23 cellular contexts compared by ENCODE assay signal in genomic region chr11:106679633-106680032, GRCh38.
DNase-seq lines count a peak whose midpoint lies in the region; ATAC-seq, FAIRE-seq and TF ChIP-seq lines count a peak whose summit lies in the region.
"Had no signal": no experiment of that assay in that cellular context is flagged by ENCODE, and none has a peak within 500 bp of the region (broad histone marks: within the 10 kb centered on the region; RNA-seq: fewer than 3 reads in every experiment).

No MANE protein-coding gene starts in this region.

- DNase-seq in DND-41 = no peak
- DNase-seq in MM.1S = peak; percentile 46
- no peak for DNase-seq in H1 (ENCODE audit: low read depth in 1 of 2, low spot score in 2 of 2)
- peak; percentile 31 for DNase-seq in middle frontal gyrus (ENCODE audit: extremely low spot score, low spot score)
- DNase-seq in CD8-positive, alpha-beta T cell = no peak
- DNase-seq in HTR-8/SVneo (ENCODE audit: insufficient read length, low spot score) = no peak
- no peak for DNase-seq in activated effector memory CD4-positive, alpha-beta T cell treated with Interleukin-2 at 50 U/mL for 16 hours
- DNase-seq: AML-193; BE2C; Calu3; CD4-positive, alpha-beta T cell; COR-L47; DMS53; DMS79 treated with DMSO at 0.1 percent for 48 hours; HFFc6 had no signal

- H3K4me3 Mint-ChIP-seq in CD8-positive, alpha-beta T cell = no peak overlapping the region
- H3K4me3 Mint-ChIP-seq: CD14-positive monocyte; CD4-positive, alpha-beta T cell; HFFc6 had no signal

- TF ChIP-seq EP300 in H1 (IDR thresholded peaks at IDR 0.05; ENCODE audit: borderline replicate concordance in 1 of 2, low read depth in 2 of 2, low read length in 2 of 2) = no peak

- H2AK5ac ChIP-seq in H1 (ENCODE audit: low read depth, low read length) = no peak overlapping the region

- TF ChIP-seq CTCF in DND-41 (IDR thresholded peaks at IDR 0.05; ENCODE audit: borderline replicate concordance, extremely low read depth, low read length, poor library complexity, severe bottlenecking) (no peak), MM.1S (IDR thresholded peaks at IDR 0.05; ENCODE audit: low read length) (no peak), H1 (IDR thresholded peaks at IDR 0.05; ENCODE audit: control extremely low read depth in 1 of 3, insufficient read depth in 1 of 3, low read depth in 1 of 3, low read length in 3 of 3) (no peak)
- no peak for TF ChIP-seq CTCF in CD8-positive, alpha-beta T cell (IDR thresholded peaks at IDR 0.05)

- WGBS in H1 (ENCODE audit: extremely low coverage in 1 of 2, insufficient coverage in 1 of 2, insufficient read length in 1 of 2, insufficient replicate concordance in 2 of 2, low coverage in 1 of 2, low lambda C conversion rate in 2 of 2, missing lambda C conversion rate in 1 of 2), 2 experiments = 79% methylated on average over 1 of the region's 1 CpG; no CpG with 5 or more reads in 1 of the 2 experiments

- H4K8ac ChIP-seq in H1 (ENCODE audit: extremely low read depth, insufficient read depth, low read length) = no peak overlapping the region

- no peak for TF ChIP-seq RAD21 in H1 (IDR thresholded peaks at IDR 0.05 in 1 of 2, conservative IDR thresholded peaks at IDR 0.05 in 1 of 2; ENCODE audit: low read depth in 2 of 2, low read length in 2 of 2)

- H3K4me3 ChIP-seq in DND-41 (ENCODE audit: low read depth in 1 of 2, low read length in 2 of 2) (no peak overlapping the region), MM.1S (ENCODE audit: low read length) (no peak overlapping the region), H1 (ENCODE audit: extremely low read depth in 1 of 4, insufficient read depth in 2 of 4, low read depth in 3 of 4, low read length in 4 of 4) (no peak overlapping the region)
- no peak overlapping the region for H3K4me3 ChIP-seq in CD8-positive, alpha-beta T cell (ENCODE audit: low read depth, low read length)
- H3K4me3 ChIP-seq: BLaER1 treated with 17β-estradiol and CSF1 and Interleukin-3, amounts not matched to agents 10 nM and 100 nM; HAP-1 had no signal

- no peak overlapping the region for H2BK12ac ChIP-seq in H1 (ENCODE audit: low read depth, low read length)

- no peak overlapping the region for H3K4ac ChIP-seq in H1 (replicated peaks; ENCODE audit: insufficient read length, low read depth, low read length)

- H4K91ac ChIP-seq in H1 (replicated peaks; ENCODE audit: insufficient read length, low read length) = no peak overlapping the region

- H2BK20ac ChIP-seq in H1 (ENCODE audit: low read length) = no peak overlapping the region

- CTCF ChIA-PET in H1 (lab: Charles Lee; ENCODE audit: partially characterized antibody) = interaction anchor here (0.6 to 1.1 kb wide), 2 partner anchors 9 to 232 kb away, joined by 4 read pairs; no protein-coding TSS in a partner anchor
- CTCF ChIA-PET in CD8-positive, alpha-beta T cell (lab: Charles Lee) = no interaction called here

- TF ChIP-seq POLR2A in H1 (IDR thresholded peaks at IDR 0.05; ENCODE audit: control extremely low read depth in 1 of 2, low read depth in 2 of 2, low read length in 2 of 2) = no peak

- H2BK120ac ChIP-seq in H1 (replicated peaks; ENCODE audit: low read depth, low read length) = no peak overlapping the region

- H3K4me2 ChIP-seq in DND-41 (ENCODE audit: insufficient read depth, low read length) = no peak overlapping the region
- H3K4me2 ChIP-seq in MM.1S (ENCODE audit: low read depth, low read length) = no peak overlapping the region
- no peak overlapping the region for H3K4me2 ChIP-seq in H1 (ENCODE audit: insufficient read depth in 1 of 2, low read depth in 2 of 2, low read length in 2 of 2)
- H3K4me2 ChIP-seq: BLaER1 treated with 17β-estradiol and CSF1 and Interleukin-3, amounts not matched to agents 10 nM and 100 nM had no signal

- no peak overlapping the region for H4K5ac ChIP-seq in H1 (ENCODE audit: insufficient read length, low read depth, low read length)

- no peaks in the 10 kb centered on the region for H3K4me1 Mint-ChIP-seq in CD8-positive, alpha-beta T cell (ENCODE audit: low read depth)
- H3K4me1 Mint-ChIP-seq: CD14-positive monocyte had no signal

- H4K20me1 ChIP-seq in DND-41 (ENCODE audit: insufficient read depth, low read length) (no peaks in the 10 kb centered on the region), MM.1S (ENCODE audit: insufficient read depth, low read length) (no peaks in the 10 kb centered on the region), H1 (replicated peaks in 1 of 2; ENCODE audit: control insufficient read depth in 1 of 2, insufficient read depth in 2 of 2, low read length in 2 of 2) (no peaks in the 10 kb centered on the region)
- H4K20me1 ChIP-seq: BLaER1 treated with 17β-estradiol and CSF1 and Interleukin-3, amounts not matched to agents 10 nM and 100 nM had no signal

- H3K9me3 ChIP-seq in DND-41 (ENCODE audit: insufficient read depth, low read length, severe bottlenecking) (no peaks in the 10 kb centered on the region), MM.1S (replicated peaks; ENCODE audit: insufficient read depth, low read length) (no peaks in the 10 kb centered on the region), H1 (ENCODE audit: insufficient read depth in 2 of 2, low read depth in 1 of 2, low read length in 1 of 2) (no peaks in the 10 kb centered on the region)
- H3K9me3 ChIP-seq in CD8-positive, alpha-beta T cell (ENCODE audit: low read length) = no peaks in the 10 kb centered on the region
- H3K9me3 ChIP-seq: BE2C; BLaER1 treated with 17β-estradiol and CSF1 and Interleukin-3, amounts not matched to agents 10 nM and 100 nM; HAP-1 had no signal

- no peak overlapping the region for H3K27ac Mint-ChIP-seq in CD8-positive, alpha-beta T cell
- H3K27ac Mint-ChIP-seq: CD14-positive monocyte; CD4-positive, alpha-beta T cell; HFFc6 had no signal

- no peak overlapping the region for H2BK5ac ChIP-seq in H1 (ENCODE audit: low read depth, low read length)

- ATAC-seq in DND-41 (ENCODE audit: insufficient read depth, low read depth) (no peak), GM18519 (IDR thresholded peaks at IDR 0.05; ENCODE audit: low FRiP score, unreplicated experiment) (no peak)
- no peak for ATAC-seq in CD8-positive, alpha-beta T cell

- H2BK15ac ChIP-seq in H1 (ENCODE audit: low read length) = no peak overlapping the region

- H3K4me1 ChIP-seq in DND-41 (ENCODE audit: insufficient read depth, low read length) = no peaks in the 10 kb centered on the region
- peaks cover 8% of the 10 kb centered on the region; the same call in 1 of the 2 replicates for H3K4me1 ChIP-seq in MM.1S (ENCODE audit: low read length)
- peaks cover 0 to 3% (median 0%) of the 10 kb centered on the region in 4 experiments; a peak in 2 of 7 replicates for H3K4me1 ChIP-seq in H1 (replicated peaks in 1 of 4; ENCODE audit: control insufficient read depth in 3 of 4, insufficient read depth in 4 of 4, low read length in 3 of 4)
- H3K4me1 ChIP-seq in CD8-positive, alpha-beta T cell (ENCODE audit: insufficient read depth, low read length) = no peaks in the 10 kb centered on the region
- H3K4me1 ChIP-seq: BE2C; BLaER1 treated with 17β-estradiol and CSF1 and Interleukin-3, amounts not matched to agents 10 nM and 100 nM; HAP-1 had no signal

- H3K9ac ChIP-seq in DND-41 (ENCODE audit: low read depth, low read length) (no peak overlapping the region), MM.1S (ENCODE audit: low read length) (no peak overlapping the region), H1 (replicated peaks in 1 of 4; ENCODE audit: extremely low read depth in 1 of 4, low read depth in 3 of 4, low read length in 3 of 4) (no peak overlapping the region)
- H3K9ac ChIP-seq: BLaER1 treated with 17β-estradiol and CSF1 and Interleukin-3, amounts not matched to agents 10 nM and 100 nM had no signal

- peaks cover 5% of the 10 kb centered on the region for H3K9me3 Mint-ChIP-seq in CD8-positive, alpha-beta T cell
- H3K9me3 Mint-ChIP-seq: CD4-positive, alpha-beta T cell; HFFc6 had no signal

- FAIRE-seq in H1 (lab: Jason Lieb, UNC) (no peak), HTR-8/SVneo (lab: Jason Lieb, UNC) (no peak)
- FAIRE-seq: A204.1, GM12892, GM19239 had no signal

- H3K23ac ChIP-seq in H1 (ENCODE audit: insufficient read length) = no peak overlapping the region

- H2AFZ ChIP-seq in DND-41 (ENCODE audit: low read depth, low read length) (peak overlapping the region; percentile 55; the same call in 1 of the 2 replicates), MM.1S (ENCODE audit: low read length) (0 out of 2 replicates have a peak overlapping the region, but pooled peaks have one; percentile 15), H1 (ENCODE audit: low read length) (peak overlapping the region; percentile 89; the same call in 1 of the 2 replicates)

- no peak overlapping the region for H3K56ac ChIP-seq in H1 (replicated peaks; ENCODE audit: insufficient read length, low read depth, low read length)

- H3K79me1 ChIP-seq in H1 (ENCODE audit: low read depth, low read length) = no peaks in the 10 kb centered on the region

- H3K23me2 ChIP-seq in H1 (ENCODE audit: low read depth, low read length) = no peaks in the 10 kb centered on the region

- H3F3A ChIP-seq in MM.1S (ENCODE audit: insufficient read depth, low read length) = no peaks in the 10 kb centered on the region

- H3K79me2 ChIP-seq in DND-41 (ENCODE audit: insufficient read depth, low read length) (no peaks in the 10 kb centered on the region), MM.1S (ENCODE audit: low read length) (no peaks in the 10 kb centered on the region), H1 (ENCODE audit: control insufficient read depth in 1 of 2, insufficient read depth in 2 of 2, low read length in 2 of 2) (no peaks in the 10 kb centered on the region)

- H3K27ac ChIP-seq in DND-41 (ENCODE audit: low read length) (no peak overlapping the region), MM.1S (ENCODE audit: low read length) (no peak overlapping the region), H1 (ENCODE audit: low read depth, low read length) (no peak overlapping the region)
- no peak overlapping the region for H3K27ac ChIP-seq in CD8-positive, alpha-beta T cell (ENCODE audit: low read depth, low read length)
- H3K27ac ChIP-seq: 22Rv1; BLaER1 treated with 17β-estradiol and CSF1 and Interleukin-3, amounts not matched to agents 10 nM and 100 nM had no signal

- H3K36me3 Mint-ChIP-seq in CD8-positive, alpha-beta T cell = no peaks in the 10 kb centered on the region
- H3K36me3 Mint-ChIP-seq: CD14-positive monocyte had no signal

- H3K36me3 ChIP-seq in DND-41 (ENCODE audit: insufficient read depth, low read length) = no peaks in the 10 kb centered on the region
- no peaks in the 10 kb centered on the region for H3K36me3 ChIP-seq in MM.1S (replicated peaks; ENCODE audit: insufficient read depth, low read length)
- H3K36me3 ChIP-seq in H1 (ENCODE audit: control insufficient read depth in 2 of 4, insufficient read depth in 4 of 4, low read length in 3 of 4) = no peaks in the 10 kb centered on the region
- no peaks in the 10 kb centered on the region for H3K36me3 ChIP-seq in CD8-positive, alpha-beta T cell (ENCODE audit: insufficient read depth, low read length)
- H3K36me3 ChIP-seq: BE2C; BLaER1 treated with 17β-estradiol and CSF1 and Interleukin-3, amounts not matched to agents 10 nM and 100 nM; HAP-1 had no signal

- H3K9me2 ChIP-seq in MM.1S (replicated peaks; ENCODE audit: insufficient read depth, low read length) = no peaks in the 10 kb centered on the region

- POLR2A ChIA-PET in H1 (lab: Charles Lee; ENCODE audit: partially characterized antibody) = no interaction called here
- POLR2A ChIA-PET in CD8-positive, alpha-beta T cell (lab: Charles Lee) = no interaction called here

- no peak overlapping the region for H3K14ac ChIP-seq in H1 (ENCODE audit: insufficient read length)

- H3K27me3 ChIP-seq in DND-41 (ENCODE audit: insufficient read depth, low read length, poor library complexity) = no peaks in the 10 kb centered on the region
- H3K27me3 ChIP-seq in MM.1S (replicated peaks; ENCODE audit: insufficient read depth, low read length) = no peaks in the 10 kb centered on the region
- H3K27me3 ChIP-seq in H1 (replicated peaks in 1 of 4; ENCODE audit: control insufficient read depth in 3 of 4, extremely low read depth in 1 of 4, insufficient read depth in 3 of 4, low read length in 3 of 4) = no peaks in the 10 kb centered on the region
- no peaks in the 10 kb centered on the region for H3K27me3 ChIP-seq in CD8-positive, alpha-beta T cell (ENCODE audit: insufficient read depth, low read length)
- H3K27me3 ChIP-seq: BE2C; BLaER1 treated with 17β-estradiol and CSF1 and Interleukin-3, amounts not matched to agents 10 nM and 100 nM had no signal

- no peak overlapping the region for H3K18ac ChIP-seq in H1 (ENCODE audit: extremely low read depth, low read length)

- intact Hi-C loops in CD8-positive, alpha-beta T cell (cut with DNase I, micrococcal nuclease) = no loop called here

- no peaks in the 10 kb centered on the region for H3K27me3 Mint-ChIP-seq in CD8-positive, alpha-beta T cell (ENCODE audit: low read depth)
- H3K27me3 Mint-ChIP-seq: CD4-positive, alpha-beta T cell had no signal

Comparison
In these comparisons a context has a peak if more than half of its experiments do, and no peak if none do; other contexts are left out.
1. DNase-seq: peak in MM.1S (single experiment) and middle frontal gyrus (single experiment); none in DND-41 (single experiment), H1 (0 of 2), CD8-positive, alpha-beta T cell (0 of 7), HTR-8/SVneo (single experiment) and activated effector memory CD4-positive, alpha-beta T cell treated with Interleukin-2 at 50 U/mL for 16 hours (single experiment).
2. H2AFZ ChIP-seq: peak in every context shown above with its lines; median percentile 89 in H1; 55 in DND-41; 15 in MM.1S.